In the genomic region with DNA sequence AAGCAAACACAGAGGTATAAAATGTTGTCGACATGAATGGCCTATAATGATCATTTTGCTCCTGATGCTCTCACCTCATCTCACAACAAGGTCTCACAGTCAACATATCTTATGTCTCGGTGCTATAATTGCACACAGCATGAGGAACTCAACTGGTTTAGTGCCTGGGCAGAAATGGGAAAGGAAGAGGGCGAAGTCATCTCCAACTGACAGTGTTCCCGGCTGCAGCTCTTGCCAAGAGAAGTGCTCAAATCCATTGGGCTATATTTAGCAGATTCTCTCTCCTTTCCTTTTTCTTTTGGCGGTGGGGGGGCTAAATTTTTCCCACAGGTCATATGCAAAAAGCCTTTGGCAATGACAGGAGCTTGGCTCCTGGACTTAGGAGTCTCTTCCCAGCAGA, we compare ENCODE assay signal across 11 cellular contexts. TPM values are rescaled to one million over a fixed set of nuclear protein-coding genes. Genes with fewer than 3 reads are reported as not detected.
DNase-seq lines count a peak whose midpoint lies in the region; ATAC-seq and TF ChIP-seq lines count a peak whose summit lies in the region.
"Had no signal": no experiment of that assay in that cellular context is flagged by ENCODE, and none has a peak within 500 bp of the region (broad histone marks: within the 10 kb centered on the region; RNA-seq: fewer than 3 reads in every experiment).

No MANE protein-coding gene starts in this region.

- H3K9me3 ChIP-seq in HUES64 (ENCODE audit: insufficient read depth, low read depth, low read length) = no peaks in the 10 kb centered on the region
- H3K9me3 ChIP-seq in hepatocyte (ENCODE audit: low read depth) = no peaks in the 10 kb centered on the region
- no peaks in the 10 kb centered on the region for H3K9me3 ChIP-seq in skeletal muscle tissue (ENCODE audit: control insufficient read depth in 3 of 3, low read length in 3 of 3)

- 95% methylated on average over 5 of the region's 5 CpGs for WGBS in HUES64
- WGBS in hepatocyte (ENCODE audit: low lambda C conversion rate, missing lambda C conversion rate) = 53% methylated on average over 5 of the region's 5 CpGs

- H3K36me3 ChIP-seq in HUES64 (ENCODE audit: insufficient read depth, low read length) (peaks cover 16% of the 10 kb centered on the region), hepatocyte (replicated peaks; ENCODE audit: insufficient read depth, low read depth) (no peaks in the 10 kb centered on the region), skeletal muscle tissue (ENCODE audit: control insufficient read depth in 3 of 3, insufficient read depth in 3 of 3, low read length in 3 of 3) (peaks cover 4 to 6% (median 5%) of the 10 kb centered on the region in 3 donors)

- H3K4me1 Mint-ChIP-seq in activated T-helper 2 cell treated with anti-CD3 and anti-CD28 coated beads, Interferon-gamma antibody, Interleukin-2, Interleukin-4, amounts not matched to agents 10 μg/mL and 5 μg/mL and 100 μg/mL, durations not matched to agents 14 hours and 24 hours and 36 hours (ENCODE audit: low read depth) = peaks cover 13% of the 10 kb centered on the region
- H3K4me1 Mint-ChIP-seq in activated CD8-positive, alpha-beta memory T cell treated with anti-CD3 and anti-CD28 coated beads, Interleukin-2, amount 10 ng/mL, durations not matched to agents 7 days and 5 days = peaks cover 5% of the 10 kb centered on the region
- peaks cover 34% of the 10 kb centered on the region for H3K4me1 Mint-ChIP-seq in activated naive CD4-positive, alpha-beta T cell treated with anti-CD3 and anti-CD28 coated beads for 36 hours (ENCODE audit: low read depth)

- no peaks in the 10 kb centered on the region for H3K27me3 ChIP-seq in HUES64 (ENCODE audit: insufficient read depth, low read length)
- no peaks in the 10 kb centered on the region for H3K27me3 ChIP-seq in hepatocyte
- no peaks in the 10 kb centered on the region for H3K27me3 ChIP-seq in skeletal muscle tissue (ENCODE audit: control insufficient read depth in 3 of 3, insufficient read depth in 3 of 3, low read length in 3 of 3)

- peaks cover 92% of the 10 kb centered on the region for H3K79me2 ChIP-seq in hepatocyte

- no peaks in the 10 kb centered on the region for H3K9me2 ChIP-seq in hepatocyte (replicated peaks; ENCODE audit: insufficient read depth)

- CTCF ChIA-PET in activated CD8-positive, alpha-beta memory T cell treated with anti-CD3 and anti-CD28 coated beads, Interleukin-2, amount 10 ng/mL, durations not matched to agents 7 days and 5 days (lab: Charles Lee) = interaction anchor here (0.6 to 0.9 kb wide), 2 partner anchors 11 to 354 kb away, joined by 3 read pairs; no protein-coding TSS in a partner anchor
- CTCF ChIA-PET in activated naive CD4-positive, alpha-beta T cell treated with anti-CD3 and anti-CD28 coated beads for 36 hours (lab: Charles Lee) = interaction anchor here (0.7 to 1.5 kb wide), 4 partner anchors 12 to 37 kb away, joined by 3 to 4 read pairs (median 3); no protein-coding TSS in a partner anchor

- no peaks in the 10 kb centered on the region for H3K9me3 Mint-ChIP-seq in activated T-helper 2 cell treated with anti-CD3 and anti-CD28 coated beads, Interferon-gamma antibody, Interleukin-2, Interleukin-4, amounts not matched to agents 10 μg/mL and 5 μg/mL and 100 μg/mL, durations not matched to agents 14 hours and 24 hours and 36 hours
- H3K9me3 Mint-ChIP-seq in activated CD8-positive, alpha-beta memory T cell treated with anti-CD3 and anti-CD28 coated beads, Interleukin-2, amount 10 ng/mL, durations not matched to agents 7 days and 5 days (ENCODE audit: low read depth) = no peaks in the 10 kb centered on the region
- no peaks in the 10 kb centered on the region for H3K9me3 Mint-ChIP-seq in activated naive CD4-positive, alpha-beta T cell treated with anti-CD3 and anti-CD28 coated beads for 36 hours
- H3K9me3 Mint-ChIP-seq: activated T-cell treated with anti-CD3 and anti-CD28 coated beads, Interleukin-2, amount 50 U/mL, for 4 hours had no signal

- H3K4me1 ChIP-seq in HUES64 (ENCODE audit: insufficient read depth, low read length) (peaks cover 51% of the 10 kb centered on the region), hepatocyte (ENCODE audit: insufficient read depth) (peaks cover 58% of the 10 kb centered on the region), skeletal muscle tissue (ENCODE audit: control insufficient read depth in 3 of 3, insufficient read depth in 3 of 3, low read length in 3 of 3) (peaks cover 79 to 82% (median 81%) of the 10 kb centered on the region in 3 donors)

- H2AFZ ChIP-seq in hepatocyte = no peak overlapping the region

- peak overlapping the region; percentile 50 for H3K27ac Mint-ChIP-seq in activated T-helper 2 cell treated with anti-CD3 and anti-CD28 coated beads, Interferon-gamma antibody, Interleukin-2, Interleukin-4, amounts not matched to agents 10 μg/mL and 5 μg/mL and 100 μg/mL, durations not matched to agents 14 hours and 24 hours and 36 hours
- H3K27ac Mint-ChIP-seq in activated CD8-positive, alpha-beta memory T cell treated with anti-CD3 and anti-CD28 coated beads, Interleukin-2, amount 10 ng/mL, durations not matched to agents 7 days and 5 days = no peak overlapping the region
- H3K27ac Mint-ChIP-seq in activated naive CD4-positive, alpha-beta T cell treated with anti-CD3 and anti-CD28 coated beads for 36 hours = no peak overlapping the region

- H3K4me2 ChIP-seq in hepatocyte = peak overlapping the region; percentile 31
- H3K4me2 ChIP-seq: KMS-11 had no signal

- peaks cover 76% of the 10 kb centered on the region for H4K20me1 ChIP-seq in hepatocyte (ENCODE audit: insufficient read depth, poor library complexity, severe bottlenecking)

- H3K27ac ChIP-seq in HUES64 (ENCODE audit: low read depth, low read length) = 0 out of 2 replicates have a peak overlapping the region, but pooled peaks have one; percentile 38
- peak overlapping the region; percentile 21 for H3K27ac ChIP-seq in hepatocyte
- H3K27ac ChIP-seq in skeletal muscle tissue (ENCODE audit: low read depth, low read length) = peak overlapping the region; percentile 83
- H3K27ac ChIP-seq: KMS-11 had no signal

- peaks cover 18% of the 10 kb centered on the region for H3K36me3 Mint-ChIP-seq in activated T-helper 2 cell treated with anti-CD3 and anti-CD28 coated beads, Interferon-gamma antibody, Interleukin-2, Interleukin-4, amounts not matched to agents 10 μg/mL and 5 μg/mL and 100 μg/mL, durations not matched to agents 14 hours and 24 hours and 36 hours (ENCODE audit: low read depth)
- no peaks in the 10 kb centered on the region for H3K36me3 Mint-ChIP-seq in activated CD8-positive, alpha-beta memory T cell treated with anti-CD3 and anti-CD28 coated beads, Interleukin-2, amount 10 ng/mL, durations not matched to agents 7 days and 5 days
- no peaks in the 10 kb centered on the region for H3K36me3 Mint-ChIP-seq in activated naive CD4-positive, alpha-beta T cell treated with anti-CD3 and anti-CD28 coated beads for 36 hours (ENCODE audit: low read depth)

- intact Hi-C loops in activated T-helper 2 cell treated with anti-CD3 and anti-CD28 coated beads, Interferon-gamma antibody, Interleukin-2, Interleukin-4, amounts not matched to agents 10 μg/mL and 5 μg/mL and 100 μg/mL, durations not matched to agents 14 hours and 24 hours and 36 hours (cut with micrococcal nuclease) = no loop called here
- intact Hi-C loops in activated naive CD4-positive, alpha-beta T cell treated with anti-CD3 and anti-CD28 coated beads for 36 hours (cut with micrococcal nuclease) = no loop called here

- H3K9ac ChIP-seq in HUES64 (ENCODE audit: low read depth, low read length) (no peak overlapping the region), skeletal muscle tissue (ENCODE audit: low read depth in 1 of 3, low read length in 3 of 3) (peak overlapping the region; percentile 66 to 88 (median 81))
- H3K9ac ChIP-seq: KMS-11 had no signal

- ATAC-seq in activated CD8-positive, alpha-beta memory T cell treated with anti-CD3 and anti-CD28 coated beads, Interleukin-2, amount 10 ng/mL, durations not matched to agents 7 days and 5 days = no peak
- ATAC-seq: activated T-cell treated with anti-CD3 and anti-CD28 coated beads, Interleukin-2, amount 50 U/mL, for 4 hours had no signal

- no peak overlapping the region for H3K4me3 Mint-ChIP-seq in activated T-helper 2 cell treated with anti-CD3 and anti-CD28 coated beads, Interferon-gamma antibody, Interleukin-2, Interleukin-4, amounts not matched to agents 10 μg/mL and 5 μg/mL and 100 μg/mL, durations not matched to agents 14 hours and 24 hours and 36 hours (ENCODE audit: low read depth)
- H3K4me3 Mint-ChIP-seq in activated CD8-positive, alpha-beta memory T cell treated with anti-CD3 and anti-CD28 coated beads, Interleukin-2, amount 10 ng/mL, durations not matched to agents 7 days and 5 days = no peak overlapping the region
- no peak overlapping the region for H3K4me3 Mint-ChIP-seq in activated naive CD4-positive, alpha-beta T cell treated with anti-CD3 and anti-CD28 coated beads for 36 hours
- H3K4me3 Mint-ChIP-seq: activated T-cell treated with anti-CD3 and anti-CD28 coated beads, Interleukin-2, amount 50 U/mL, for 4 hours had no signal

- H3K4me3 ChIP-seq in HUES64 (ENCODE audit: low read length) (no peak overlapping the region), hepatocyte (no peak overlapping the region), skeletal muscle tissue (ENCODE audit: low read length in 3 of 3) (peak overlapping the region; percentile 50 to 70 (median 56))
- H3K4me3 ChIP-seq: skin epidermis had no signal

- DNase-seq in activated T-helper 2 cell treated with anti-CD3 and anti-CD28 coated beads, Interferon-gamma antibody, Interleukin-2, Interleukin-4, amounts not matched to agents 10 μg/mL and 5 μg/mL and 100 μg/mL, durations not matched to agents 14 hours and 24 hours and 36 hours (ENCODE audit: low spot score) = no peak
- DNase-seq in hepatocyte (ENCODE audit: low spot score) (no peak), NOMO-1 treated with dmso at 0.1 percent for 144 hours (lab: John Stamatoyannopoulos, UW; ENCODE audit: unreplicated experiment) (no peak), ecto neural progenitor cell (ENCODE audit: low spot score) (no peak)
- no peak for DNase-seq in activated CD8-positive, alpha-beta memory T cell treated with anti-CD3 and anti-CD28 coated beads, Interleukin-2, amount 10 ng/mL, durations not matched to agents 7 days and 5 days
- no peak for DNase-seq in activated naive CD4-positive, alpha-beta T cell treated with anti-CD3 and anti-CD28 coated beads for 36 hours
- DNase-seq: activated T-cell treated with anti-CD3 and anti-CD28 coated beads, Interleukin-2, amount 50 U/mL, for 4 hours had no signal

- H3K27me3 Mint-ChIP-seq in activated T-helper 2 cell treated with anti-CD3 and anti-CD28 coated beads, Interferon-gamma antibody, Interleukin-2, Interleukin-4, amounts not matched to agents 10 μg/mL and 5 μg/mL and 100 μg/mL, durations not matched to agents 14 hours and 24 hours and 36 hours (ENCODE audit: low read depth) = no peaks in the 10 kb centered on the region
- no peaks in the 10 kb centered on the region for H3K27me3 Mint-ChIP-seq in activated CD8-positive, alpha-beta memory T cell treated with anti-CD3 and anti-CD28 coated beads, Interleukin-2, amount 10 ng/mL, durations not matched to agents 7 days and 5 days
- H3K27me3 Mint-ChIP-seq in activated naive CD4-positive, alpha-beta T cell treated with anti-CD3 and anti-CD28 coated beads for 36 hours (ENCODE audit: low read depth) = no peaks in the 10 kb centered on the region

- TF ChIP-seq CTCF in hepatocyte (IDR thresholded peaks at IDR 0.05; ENCODE audit: poor library complexity) = no peak

RNA-seq across cellular contexts. Expression of a gene that starts 53.0 kb away (rescaled TPM):
- polyA plus RNA-seq in HUES64 (2013, experiment 1 of 2) = 0.95 TPM
- polyA plus RNA-seq in HUES64 (2013, experiment 2 of 2) = 1.2 TPM
- total RNA-seq in activated T-helper 2 cell treated with anti-CD3 and anti-CD28 coated beads, Interferon-gamma antibody, Interleukin-2, Interleukin-4, amounts not matched to agents 10 μg/mL and 5 μg/mL and 100 μg/mL, durations not matched to agents 14 hours and 24 hours and 36 hours = 0.50 and 0.80 TPM in 2 replicates
- total RNA-seq in hepatocyte = 0.24 and 0.27 TPM in 2 replicates
- polyA plus RNA-seq in hepatocyte = 1.0 and 1.6 TPM in 2 replicates
- under 0.01 TPM for total RNA-seq in skeletal muscle tissue
- under 1 TPM; 0.12 to 0.26 TPM for total RNA-seq in activated CD8-positive, alpha-beta memory T cell treated with anti-CD3 and anti-CD28 coated beads, Interleukin-2, amount 10 ng/mL, durations not matched to agents 7 days and 5 days
- under 1 TPM; 0.52 to 0.74 TPM for total RNA-seq in activated naive CD4-positive, alpha-beta T cell treated with anti-CD3 and anti-CD28 coated beads for 36 hours

Comparison
In these comparisons a context has a peak if more than half of its experiments do, and no peak if none do; other contexts are left out.
1. H3K27ac ChIP-seq: peak in every context shown above with its lines; median percentile 83 in skeletal muscle tissue; 38 in HUES64; 21 in hepatocyte.
2. H3K4me3 ChIP-seq: peak in skeletal muscle tissue (3 of 3); none in HUES64 (single experiment) and hepatocyte (single experiment).